Comparison of ENCODE assay signal across 9 cellular contexts in the genomic region with DNA sequence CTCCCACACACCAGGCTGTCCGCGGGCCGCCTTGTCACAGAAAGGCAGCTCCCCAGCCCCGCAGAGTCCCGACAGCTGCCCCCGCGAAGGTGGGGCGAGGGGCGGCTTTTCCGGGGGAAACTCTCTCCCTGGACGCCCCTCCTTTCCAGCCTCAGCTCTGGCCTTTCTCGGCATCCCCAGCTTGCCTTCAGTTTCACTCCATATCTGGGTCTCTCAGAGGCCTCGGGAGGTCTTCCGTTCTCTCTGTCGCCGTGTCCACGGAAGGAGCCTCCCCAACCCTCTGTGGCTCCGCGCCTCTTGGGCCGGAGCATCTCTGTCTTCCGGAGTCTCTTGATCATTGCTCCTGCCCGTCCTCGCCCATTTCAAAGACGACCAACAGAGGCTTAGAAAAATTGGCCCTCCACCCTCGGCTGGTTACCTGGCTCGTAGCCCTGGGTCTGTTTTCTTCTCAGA. TPM values are rescaled to one million over a fixed set of nuclear protein-coding genes. Genes with fewer than 3 reads are reported as not detected.
DNase-seq lines count a peak whose midpoint lies in the region; ATAC-seq and TF ChIP-seq lines count a peak whose summit lies in the region.
"Had no signal": no experiment of that assay in that cellular context is flagged by ENCODE, and none has a peak within 500 bp of the region (broad histone marks: within the 10 kb centered on the region; RNA-seq: fewer than 3 reads in every experiment).

No MANE protein-coding gene starts in this region.

- no peak for DNase-seq in activated T-helper 2 cell treated with anti-CD3 and anti-CD28 coated beads, Interferon-gamma antibody, Interleukin-2, Interleukin-4, amounts not matched to agents 10 μg/mL and 5 μg/mL and 100 μg/mL, durations not matched to agents 14 hours and 24 hours and 36 hours (ENCODE audit: low spot score)
- DNase-seq in mesendoderm (peak; percentile 34), superior temporal gyrus (ENCODE audit: extremely low spot score) (no peak), OCI-LY7 (ENCODE audit: low spot score) (no peak)

- H3K4me3 ChIP-seq in ACC112 (ENCODE audit: low read depth, low read length) (peak overlapping the region; percentile 78), mesendoderm (ENCODE audit: low read length) (no peak overlapping the region), OCI-LY7 (ENCODE audit: low read depth, low read length, poor library complexity, severe bottlenecking) (no peak overlapping the region)

- H3K36me3 Mint-ChIP-seq in activated T-helper 2 cell treated with anti-CD3 and anti-CD28 coated beads, Interferon-gamma antibody, Interleukin-2, Interleukin-4, amounts not matched to agents 10 μg/mL and 5 μg/mL and 100 μg/mL, durations not matched to agents 14 hours and 24 hours and 36 hours (ENCODE audit: low read depth) = no peaks in the 10 kb centered on the region

- peak overlapping the region; percentile 25 for H3K9ac ChIP-seq in mesendoderm (ENCODE audit: low read length)

- no peak overlapping the region for H2AK5ac ChIP-seq in mesendoderm (ENCODE audit: low read length)

- no peaks in the 10 kb centered on the region for H4K20me1 ChIP-seq in OCI-LY7 (ENCODE audit: insufficient read depth, low read length)

- BruUV-seq in OCI-LY7 (replicated peaks; lab: Mats Ljungman, UMichigan) = no TSS peak

- no peak overlapping the region for H2BK120ac ChIP-seq in mesendoderm (ENCODE audit: low read depth, low read length)

- H3K79me1 ChIP-seq in mesendoderm (ENCODE audit: low read length) = no peaks in the 10 kb centered on the region

- H2BK5ac ChIP-seq in mesendoderm (ENCODE audit: low read length) = no peak overlapping the region

- H3K9me3 Mint-ChIP-seq in activated T-helper 2 cell treated with anti-CD3 and anti-CD28 coated beads, Interferon-gamma antibody, Interleukin-2, Interleukin-4, amounts not matched to agents 10 μg/mL and 5 μg/mL and 100 μg/mL, durations not matched to agents 14 hours and 24 hours and 36 hours = peaks cover 6% of the 10 kb centered on the region

- H3K9me2 ChIP-seq in OCI-LY7 (ENCODE audit: insufficient read depth, low read length) = no peaks in the 10 kb centered on the region

- H3K27me3 ChIP-seq in ACC112 (ENCODE audit: insufficient read depth, low read length) (no peaks in the 10 kb centered on the region), mesendoderm (ENCODE audit: insufficient read depth, low read length, poor library complexity) (peaks cover 20% of the 10 kb centered on the region)

- H3K27ac Mint-ChIP-seq in activated T-helper 2 cell treated with anti-CD3 and anti-CD28 coated beads, Interferon-gamma antibody, Interleukin-2, Interleukin-4, amounts not matched to agents 10 μg/mL and 5 μg/mL and 100 μg/mL, durations not matched to agents 14 hours and 24 hours and 36 hours = no peak overlapping the region

- H3K4ac ChIP-seq in mesendoderm (ENCODE audit: low read depth, low read length) = no peak overlapping the region

- H3K4me1 Mint-ChIP-seq in activated T-helper 2 cell treated with anti-CD3 and anti-CD28 coated beads, Interferon-gamma antibody, Interleukin-2, Interleukin-4, amounts not matched to agents 10 μg/mL and 5 μg/mL and 100 μg/mL, durations not matched to agents 14 hours and 24 hours and 36 hours (ENCODE audit: low read depth) = peaks cover 10% of the 10 kb centered on the region

- peak overlapping the region; percentile 85 for H3K27ac ChIP-seq in ACC112 (ENCODE audit: low read depth, low read length)
- H3K27ac ChIP-seq in mesendoderm (ENCODE audit: low read depth, low read length) = no peak overlapping the region
- H3K27ac ChIP-seq in OCI-LY7 (ENCODE audit: low read depth, low read length, poor library complexity, severe bottlenecking) = no peak overlapping the region

- H3K23ac ChIP-seq in mesendoderm (ENCODE audit: low read length) = no peak overlapping the region

- H3K18ac ChIP-seq in mesendoderm (ENCODE audit: low read length) = no peak overlapping the region

- POLR2A ChIA-PET in OCI-LY7 (lab: Charles Lee) = no interaction called here

- peak overlapping the region; percentile 77 for H2AFZ ChIP-seq in ACC112 (ENCODE audit: low read length, unreplicated experiment)
- no peak overlapping the region for H2AFZ ChIP-seq in OCI-LY7 (ENCODE audit: low read length)

- H3K4me2 ChIP-seq in mesendoderm (ENCODE audit: low read length) = peak overlapping the region; percentile 58
- no peak overlapping the region for H3K4me2 ChIP-seq in OCI-LY7 (ENCODE audit: low read length)

- H3K4me1 ChIP-seq in ACC112 (ENCODE audit: control insufficient read depth, insufficient read depth, low read length, unreplicated experiment) = peaks cover 5% of the 10 kb centered on the region
- H3K4me1 ChIP-seq in mesendoderm (ENCODE audit: control insufficient read depth, low read depth, low read length) = peaks cover 6% of the 10 kb centered on the region
- H3K4me1 ChIP-seq in OCI-LY7 (ENCODE audit: insufficient read depth, low read length, poor library complexity, severe bottlenecking) = no peaks in the 10 kb centered on the region

- no peaks in the 10 kb centered on the region for H3K79me2 ChIP-seq in ACC112 (ENCODE audit: control insufficient read depth, insufficient read depth, low read length, unreplicated experiment)
- no peaks in the 10 kb centered on the region for H3K79me2 ChIP-seq in mesendoderm (ENCODE audit: control insufficient read depth, insufficient read depth, low read length)
- H3K79me2 ChIP-seq in OCI-LY7 (ENCODE audit: insufficient read depth, low read depth, low read length) = no peaks in the 10 kb centered on the region

- no CpG with 5 or more reads among the region's 26 CpGs for WGBS in mesendoderm (ENCODE audit: extremely low coverage, insufficient coverage, low lambda C conversion rate)

- CTCF ChIA-PET in OCI-LY7 (lab: Charles Lee; ENCODE audit: unreplicated experiment) = no interaction called here

- no peak overlapping the region for H4K8ac ChIP-seq in mesendoderm (ENCODE audit: low read depth, low read length)

- TF ChIP-seq CTCF in OCI-LY7 (conservative IDR thresholded peaks at IDR 0.05; ENCODE audit: low read length) = no peak

- peak overlapping the region; percentile 33 for H3K4me3 Mint-ChIP-seq in activated T-helper 2 cell treated with anti-CD3 and anti-CD28 coated beads, Interferon-gamma antibody, Interleukin-2, Interleukin-4, amounts not matched to agents 10 μg/mL and 5 μg/mL and 100 μg/mL, durations not matched to agents 14 hours and 24 hours and 36 hours (ENCODE audit: low read depth)

- ATAC-seq in GM21447 (IDR thresholded peaks at IDR 0.05; ENCODE audit: unreplicated experiment) (peak; percentile 35), GM18870 (IDR thresholded peaks at IDR 0.05; ENCODE audit: unreplicated experiment) (no peak), HG03565 (IDR thresholded peaks at IDR 0.05; ENCODE audit: unreplicated experiment) (no peak)

- intact Hi-C loops in activated T-helper 2 cell treated with anti-CD3 and anti-CD28 coated beads, Interferon-gamma antibody, Interleukin-2, Interleukin-4, amounts not matched to agents 10 μg/mL and 5 μg/mL and 100 μg/mL, durations not matched to agents 14 hours and 24 hours and 36 hours (cut with micrococcal nuclease) = no loop called here
- intact Hi-C loops in OCI-LY7 (cut with micrococcal nuclease; ENCODE audit: unreplicated experiment) = loop anchor here (5.0 kb wide), 1 partner anchor 366 kb away; no protein-coding TSS in a partner anchor

- H3K27me3 Mint-ChIP-seq in activated T-helper 2 cell treated with anti-CD3 and anti-CD28 coated beads, Interferon-gamma antibody, Interleukin-2, Interleukin-4, amounts not matched to agents 10 μg/mL and 5 μg/mL and 100 μg/mL, durations not matched to agents 14 hours and 24 hours and 36 hours (ENCODE audit: low read depth) = peaks cover 55% of the 10 kb centered on the region

- no peak overlapping the region for H2BK15ac ChIP-seq in mesendoderm (replicated peaks; ENCODE audit: low read depth)

- H3K56ac ChIP-seq in mesendoderm (ENCODE audit: low read length) = peak overlapping the region; percentile 22

- H3K9me3 ChIP-seq in OCI-LY7 (ENCODE audit: low read length) = no peaks in the 10 kb centered on the region

- no peaks in the 10 kb centered on the region for H3K36me3 ChIP-seq in ACC112 (ENCODE audit: insufficient read depth, low read length)
- no peaks in the 10 kb centered on the region for H3K36me3 ChIP-seq in mesendoderm (ENCODE audit: control insufficient read depth, insufficient read depth, low read length)
- H3K36me3 ChIP-seq in OCI-LY7 (ENCODE audit: insufficient read depth, low read length) = no peaks in the 10 kb centered on the region

- no peak overlapping the region for H4K5ac ChIP-seq in mesendoderm (ENCODE audit: low read length)

RNA-seq across cellular contexts. Expression of a gene that starts 6.1 kb away (rescaled TPM):
- total RNA-seq in activated T-helper 2 cell treated with anti-CD3 and anti-CD28 coated beads, Interferon-gamma antibody, Interleukin-2, Interleukin-4, amounts not matched to agents 10 μg/mL and 5 μg/mL and 100 μg/mL, durations not matched to agents 14 hours and 24 hours and 36 hours = not detected in 2 replicates
- 1.4 TPM for polyA plus RNA-seq in mesendoderm (2013, experiment 1 of 2)
- polyA plus RNA-seq in mesendoderm (2013, experiment 2 of 2) = 1.3 TPM
- total RNA-seq in OCI-LY7 (2014; rRNA removed; shearing (Covaris generic)) = 0.16 TPM in 1 of 2 replicates, not detected in the other
- total RNA-seq in OCI-LY7 (2022) = 2.0 and 2.1 TPM in 2 replicates
- total RNA-seq: T-helper 1 cell treated with Interleukin-12 subunit alpha and Interleukin-12 subunit beta and Interleukin-4 antibody, amounts not matched to agents 30 ng/mL and 1 ng/mL, for 36 hours had no signal
